In the genomic region with DNA sequence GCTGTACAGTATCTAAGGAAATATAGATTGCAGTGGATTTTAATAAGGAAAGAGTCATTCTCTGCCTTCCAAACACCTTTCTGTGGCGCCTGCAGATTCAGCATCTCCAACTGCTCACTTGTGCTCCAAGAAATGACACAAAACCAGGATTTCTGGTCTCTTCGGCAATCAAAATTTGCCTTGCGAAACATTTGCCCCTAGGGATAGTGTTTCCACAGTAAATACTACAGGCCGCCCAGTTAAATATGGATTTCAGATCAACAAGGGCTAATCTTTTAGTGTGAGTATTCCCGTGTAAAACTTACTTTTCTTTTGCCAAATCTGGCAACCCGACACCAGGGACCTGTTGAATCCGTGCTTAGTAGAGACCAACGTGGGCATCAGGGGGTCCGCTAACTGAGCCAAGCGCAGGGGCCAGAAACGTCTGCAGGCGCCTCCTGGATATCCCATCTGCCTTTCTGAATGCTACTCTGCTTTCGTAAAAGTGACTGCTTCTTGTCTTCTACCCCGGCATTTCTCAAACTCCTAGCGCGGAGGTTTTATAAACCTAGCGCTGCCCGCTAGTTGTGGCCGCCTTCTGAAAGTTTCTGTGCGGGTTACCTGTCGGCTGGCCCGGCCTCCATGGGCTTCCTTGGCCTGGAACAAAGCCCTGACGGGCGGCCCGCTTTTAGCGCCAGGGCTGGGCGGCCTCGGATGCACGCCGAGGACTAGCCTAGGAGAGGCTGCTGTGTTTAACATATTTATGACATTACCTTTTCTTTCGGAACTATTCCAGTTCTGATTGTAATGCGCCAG, we compare ENCODE assay signal across 7 cellular contexts. TPM values are rescaled to one million over a fixed set of nuclear protein-coding genes. Genes with fewer than 3 reads are reported as not detected.
DNase-seq lines count a peak whose midpoint lies in the region; ATAC-seq, FAIRE-seq and TF ChIP-seq lines count a peak whose summit lies in the region.

No MANE protein-coding gene starts in this region.

- TF ChIP-seq CTCF in adrenal gland (IDR thresholded peaks at IDR 0.05) (no peak), kidney (IDR thresholded peaks at IDR 0.05; ENCODE audit: borderline replicate concordance, extremely low read depth, insufficient read depth) (no peak)

- H3K4me3 ChIP-seq in MG63 (peak overlapping the region; percentile 60), adrenal gland (peak overlapping the region in 2 of 4 donors; percentile 12 to 75), kidney (ENCODE audit: low read length in 2 of 2) (peak overlapping the region; percentile 40 to 69)
- no peak overlapping the region for H3K4me3 ChIP-seq in CD8-positive, alpha-beta memory T cell (ENCODE audit: low read length)

- H3K9me3 Mint-ChIP-seq in stimulated activated memory B cell treated with anti-CD40 and anti-IgM and Interleukin-4, amounts not matched to agents 10 μg/mL and 1 μg/mL and 100 μg/mL, for 72 hours: no peaks in the 10 kb centered on the region
- H3K9me3 Mint-ChIP-seq in CD8-positive, alpha-beta memory T cell: no peaks in the 10 kb centered on the region

- H3K4me1 Mint-ChIP-seq in stimulated activated memory B cell treated with anti-CD40 and anti-IgM and Interleukin-4, amounts not matched to agents 10 μg/mL and 1 μg/mL and 100 μg/mL, for 72 hours: peaks cover 25% of the 10 kb centered on the region
- peaks cover 8 to 28% (median 15%) of the 10 kb centered on the region in 3 donors for H3K4me1 Mint-ChIP-seq in CD8-positive, alpha-beta memory T cell

- peak overlapping the region; percentile 8 to 27 for H3K9ac ChIP-seq in kidney (ENCODE audit: low read length in 2 of 2)

- no peaks in the 10 kb centered on the region for H3K27me3 ChIP-seq in MG63
- H3K27me3 ChIP-seq in adrenal gland: peaks cover 5% of the 10 kb centered on the region
- H3K27me3 ChIP-seq in CD8-positive, alpha-beta memory T cell (ENCODE audit: insufficient read depth, low read length, poor library complexity, severe bottlenecking): peaks cover 4% of the 10 kb centered on the region

- peaks cover 50% of the 10 kb centered on the region for H3K27me3 Mint-ChIP-seq in stimulated activated memory B cell treated with anti-CD40 and anti-IgM and Interleukin-4, amounts not matched to agents 10 μg/mL and 1 μg/mL and 100 μg/mL, for 72 hours
- H3K27me3 Mint-ChIP-seq in CD8-positive, alpha-beta memory T cell: peaks cover 33 to 54% of the 10 kb centered on the region in 2 donors

- intact Hi-C loops in adrenal gland (cut with DNase I) (loop anchor here (10.0 kb wide), 2 partner anchors 191 to 201 kb away; no protein-coding TSS in a partner anchor), kidney (cut with DNase I) (loop anchor here (10.0 kb wide), 1 partner anchor 191 kb away; no protein-coding TSS in a partner anchor)

- H3K4me3 Mint-ChIP-seq in stimulated activated memory B cell treated with anti-CD40 and anti-IgM and Interleukin-4, amounts not matched to agents 10 μg/mL and 1 μg/mL and 100 μg/mL, for 72 hours: peak overlapping the region; percentile 59
- H3K4me3 Mint-ChIP-seq in CD8-positive, alpha-beta memory T cell: peak overlapping the region in 3 of 7 donors; percentile 23 to 33 (median 29)

- H3K27ac Mint-ChIP-seq in stimulated activated memory B cell treated with anti-CD40 and anti-IgM and Interleukin-4, amounts not matched to agents 10 μg/mL and 1 μg/mL and 100 μg/mL, for 72 hours: peak overlapping the region; percentile 53
- peak overlapping the region in 2 of 8 donors; percentile 29 to 30 for H3K27ac Mint-ChIP-seq in CD8-positive, alpha-beta memory T cell

- H3K9me3 ChIP-seq in MG63 (no peaks in the 10 kb centered on the region), adrenal gland (replicated peaks in 1 of 3) (no peaks in the 10 kb centered on the region), kidney (ENCODE audit: control insufficient read depth in 1 of 2, low read length in 2 of 2) (no peaks in the 10 kb centered on the region)
- no peaks in the 10 kb centered on the region for H3K9me3 ChIP-seq in CD8-positive, alpha-beta memory T cell (ENCODE audit: low read length)

- 43 to 48% (median 45%) methylated on average over 23 to 32 of the region's 32 CpGs for WGBS in adrenal gland, 4 donors

- CTCF ChIA-PET in CD8-positive, alpha-beta memory T cell (lab: Charles Lee): no interaction called here

- DNase-seq in MG63 (peak; percentile 50), adrenal gland (no peak), kidney (peak; percentile 67), kidney glomerular epithelial cell (lab: John Stamatoyannopoulos, UW) (no peak)
- no peak for DNase-seq in CD8-positive, alpha-beta memory T cell
- DNase-seq in stimulated activated CD4-positive, alpha-beta T cell treated with anti-CD3 and anti-CD28 coated beads, Interleukin-1b, Interleukin-23, amount 100 ng/mL, for 48 hours: no peak

- peaks cover 5% of the 10 kb centered on the region for H3K36me3 Mint-ChIP-seq in stimulated activated memory B cell treated with anti-CD40 and anti-IgM and Interleukin-4, amounts not matched to agents 10 μg/mL and 1 μg/mL and 100 μg/mL, for 72 hours
- peaks cover 0 to 2% (median 0%) of the 10 kb centered on the region in 3 donors for H3K36me3 Mint-ChIP-seq in CD8-positive, alpha-beta memory T cell

- POLR2A ChIA-PET in CD8-positive, alpha-beta memory T cell (lab: Charles Lee): no interaction called here

- H3K36me3 ChIP-seq in MG63: peaks cover 53% of the 10 kb centered on the region
- H3K36me3 ChIP-seq in adrenal gland (replicated peaks in 1 of 2): no peaks in the 10 kb centered on the region
- H3K36me3 ChIP-seq in kidney (ENCODE audit: control insufficient read depth in 1 of 2, insufficient read depth in 2 of 2, low read length in 2 of 2): no peaks in the 10 kb centered on the region
- H3K36me3 ChIP-seq in CD8-positive, alpha-beta memory T cell (ENCODE audit: insufficient read depth, low read length): no peaks in the 10 kb centered on the region

- no peak for ATAC-seq in stimulated activated memory B cell treated with anti-CD40 and anti-IgM and Interleukin-4, amounts not matched to agents 10 μg/mL and 1 μg/mL and 100 μg/mL, for 72 hours

- H3K4me1 ChIP-seq in adrenal gland (replicated peaks in 1 of 2) (peaks cover 0 to 19% of the 10 kb centered on the region in 2 donors), kidney (ENCODE audit: control insufficient read depth in 1 of 2, insufficient read depth in 1 of 2, low read depth in 1 of 2, low read length in 2 of 2) (peaks cover 0 to 13% of the 10 kb centered on the region in 2 donors)
- no peaks in the 10 kb centered on the region for H3K4me1 ChIP-seq in CD8-positive, alpha-beta memory T cell (ENCODE audit: insufficient read depth, low read length)

- no peak for FAIRE-seq in kidney (lab: Jason Lieb, UNC)

- H3K27ac ChIP-seq in adrenal gland: peak overlapping the region in 3 of 5 donors; percentile 49 to 87 (median 84)
- peak overlapping the region; percentile 26 to 43 for H3K27ac ChIP-seq in kidney (ENCODE audit: low read depth in 2 of 2, low read length in 2 of 2)
- H3K27ac ChIP-seq in CD8-positive, alpha-beta memory T cell (ENCODE audit: low read depth, low read length): no peak overlapping the region

- no peak for TF ChIP-seq POLR2A in adrenal gland (IDR thresholded peaks at IDR 0.05)

RNA-seq across cellular contexts. Expression of a gene that starts 2.5 kb away (rescaled TPM):
- total RNA-seq in MG63 (2014; rRNA removed; shearing (Covaris generic); ENCODE audit: low replicate concordance): 21.1 and 27.7 TPM in 2 replicates
- total RNA-seq in adrenal gland (100 to 1,000 TPM in 2 of 8 donors, 10 to 100 TPM in 6; 22.4 to 118 (median 46.0) TPM), kidney (79.2 TPM)
- polyA plus RNA-seq in adrenal gland (10 to 100 TPM in 2 of 3 donors, 1 to 10 TPM in 1; 9.7 to 16.7 (median 13.7) TPM), kidney (ENCODE audit: insufficient read depth, low read depth, low replicate concordance) (7.7 TPM)
- 10 to 100 TPM; 19.4 TPM for total RNA-seq in CD8-positive, alpha-beta memory T cell
- not detected for polyA plus RNA-seq in CD8-positive, alpha-beta memory T cell

Comparison
In these comparisons a context has a peak if more than half of its experiments do, and no peak if none do; other contexts are left out.
1. DNase-seq: peak in MG63 (single experiment) and kidney (single experiment); none in adrenal gland (0 of 7), CD8-positive, alpha-beta memory T cell (0 of 5), stimulated activated CD4-positive, alpha-beta T cell treated with anti-CD3 and anti-CD28 coated beads, Interleukin-1b, Interleukin-23, amount 100 ng/mL, for 48 hours (single experiment) and kidney glomerular epithelial cell (single experiment).